ENCODE assay signal across 8 cellular contexts in genomic region chr11:10307411-10308207, GRCh38. TPM values are rescaled to one million over a fixed set of nuclear protein-coding genes. Genes with fewer than 3 reads are reported as not detected.
A peak's percentile ranks its signal among the peaks of the same experiment; 100 is the strongest.
DNase-seq lines count a peak whose midpoint lies in the region; ATAC-seq, FAIRE-seq and TF ChIP-seq lines count a peak whose summit lies in the region.

No MANE protein-coding gene starts in this region.

- peaks cover 11% of the 10 kb centered on the region for H3K36me3 ChIP-seq in RWPE2 (ENCODE audit: low read depth)
- no peaks in the 10 kb centered on the region for H3K36me3 ChIP-seq in stomach smooth muscle (ENCODE audit: control insufficient read depth in 2 of 2, insufficient read depth in 2 of 2, low read length in 2 of 2)

- no peaks in the 10 kb centered on the region for H3K36me3 Mint-ChIP-seq in neural crest cell (ENCODE audit: low read depth)

- peaks cover 19% of the 10 kb centered on the region for H3K4me1 ChIP-seq in RWPE2 (ENCODE audit: insufficient read depth, poor library complexity, severe bottlenecking)
- peaks cover 55% of the 10 kb centered on the region for H3K4me1 ChIP-seq in stomach smooth muscle (ENCODE audit: control insufficient read depth, insufficient read depth, low read length)

- peaks cover 42% of the 10 kb centered on the region for H3K4me1 Mint-ChIP-seq in neural crest cell

- peak overlapping the region; percentile 96 for H3K27ac ChIP-seq in RWPE2 (ENCODE audit: poor library complexity, severe bottlenecking)
- H3K27ac ChIP-seq in stomach smooth muscle (ENCODE audit: low read length) = peak overlapping the region; percentile 94

- no peak overlapping the region for H3K27ac Mint-ChIP-seq in neural crest cell (ENCODE audit: unreplicated experiment)

- no peak for FAIRE-seq in D721Med (lab: Jason Lieb, UNC)

- no peaks in the 10 kb centered on the region for H3K9me3 Mint-ChIP-seq in neural crest cell

- peak; percentile 80 for DNase-seq in D721Med (ENCODE audit: insufficient read length, low spot score)
- DNase-seq in GM20000 (ENCODE audit: low spot score) = peak; percentile 86
- DNase-seq in HS-5 (ENCODE audit: low read depth) = peak; percentile 82
- DNase-seq in RWPE2 (ENCODE audit: low spot score) = peak; percentile 85
- DNase-seq in activated effector memory CD4-positive, alpha-beta T cell treated with Interleukin-2 at 50 U/mL for 16 hours = peak; percentile 73
- DNase-seq in fibroblast of villous mesenchyme (ENCODE audit: low read depth) = peak; percentile 94
- peak; percentile 82 for DNase-seq in neural crest cell (ENCODE audit: low read depth, low spot score)

- TF ChIP-seq CTCF in D721Med (IDR thresholded peaks at IDR 0.05; ENCODE audit: insufficient read depth, missing control alignments) (peak; percentile 85), GM20000 (IDR thresholded peaks at IDR 0.05; ENCODE audit: extremely low read depth, missing control alignments) (peak; percentile 86), RWPE2 (IDR thresholded peaks at IDR 0.05; ENCODE audit: poor library complexity, severe bottlenecking) (peak; percentile 98), fibroblast of villous mesenchyme (IDR thresholded peaks at IDR 0.05; ENCODE audit: insufficient read depth, low read depth, low read length) (peak; percentile 95), neural crest cell (conservative IDR thresholded peaks at IDR 0.05) (peak; percentile 100)

- peak overlapping the region; percentile 90 for H3K4me3 Mint-ChIP-seq in neural crest cell

- H3K9me3 ChIP-seq in RWPE2 (ENCODE audit: severe bottlenecking) = no peaks in the 10 kb centered on the region
- H3K9me3 ChIP-seq in stomach smooth muscle (ENCODE audit: control insufficient read depth in 2 of 2, low read length in 2 of 2) = no peaks in the 10 kb centered on the region

- H3K27me3 ChIP-seq in RWPE2 (ENCODE audit: insufficient read depth, poor library complexity, severe bottlenecking) = no peaks in the 10 kb centered on the region
- H3K27me3 ChIP-seq in stomach smooth muscle (ENCODE audit: control insufficient read depth in 1 of 2, insufficient read depth in 2 of 2, low read length in 2 of 2) = no peaks in the 10 kb centered on the region

- peak; percentile 40 for ATAC-seq in RWPE2 (ENCODE audit: low read depth)

- peak overlapping the region; percentile 72 for H3K4me3 ChIP-seq in RWPE2 (ENCODE audit: severe bottlenecking)
- H3K4me3 ChIP-seq in fibroblast of villous mesenchyme (ENCODE audit: low read depth, low read length) = peak overlapping the region; percentile 92
- H3K4me3 ChIP-seq in stomach smooth muscle (ENCODE audit: low read length in 2 of 2) = peak overlapping the region; percentile 62 to 94

- peak overlapping the region; percentile 41 to 62 for H3K9ac ChIP-seq in stomach smooth muscle (ENCODE audit: low read length in 2 of 2)

- H3K27me3 Mint-ChIP-seq in neural crest cell (ENCODE audit: low read depth) = peaks cover 74% of the 10 kb centered on the region

RNA-seq across cellular contexts. Expression of gene ADM, which starts 2.7 kb away (rescaled TPM):
- total RNA-seq in fibroblast of villous mesenchyme (536 and 925 TPM in 2 replicates), neural crest cell (12.3 and 13.9 TPM in 2 replicates)

RNA-seq across cellular contexts. Expression of gene SBF2, which starts 13.6 kb away (rescaled TPM):
- total RNA-seq in fibroblast of villous mesenchyme = 35.0 and 41.6 TPM in 2 replicates
- 30.2 and 34.5 TPM in 2 replicates for total RNA-seq in neural crest cell

Comparison
In these comparisons a context has a peak if more than half of its experiments do, and no peak if none do; other contexts are left out.
1. Peak in every context shown above with its lines: DNase-seq, ATAC-seq, H3K4me3 ChIP-seq and H3K27ac ChIP-seq.
2. RNA of gene ADM, which starts 2.7 kb away (total RNA-seq): 536 to 925 TPM in fibroblast of villous mesenchyme; 12.3 to 13.9 TPM in neural crest cell; every median in the first group is over 10 times any median in the second.